7 cellular contexts compared by ENCODE assay signal in the genomic region with DNA sequence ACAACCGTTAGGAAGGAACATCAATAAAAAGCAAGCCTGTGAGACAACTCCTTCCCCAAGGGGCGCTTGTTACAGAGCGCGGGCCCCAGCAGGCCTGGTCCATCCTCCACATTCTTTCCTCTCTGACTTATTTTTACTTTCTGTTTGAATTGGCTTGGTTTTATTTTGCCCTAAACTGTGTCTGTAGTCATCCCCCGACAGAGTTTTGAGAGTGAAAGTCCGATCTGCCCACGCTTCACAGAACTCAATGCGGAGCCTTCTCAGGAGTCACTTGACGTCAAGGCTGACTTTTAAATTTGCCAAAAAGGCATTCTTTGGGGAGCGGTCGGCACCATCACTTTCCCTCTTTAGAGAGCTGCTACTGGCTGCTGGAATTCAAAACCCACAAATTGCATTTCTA.
DNase-seq lines count a peak whose midpoint lies in the region; ATAC-seq and TF ChIP-seq lines count a peak whose summit lies in the region.

No MANE protein-coding gene starts in this region.

- H3K27me3 ChIP-seq in foreskin keratinocyte = no peaks in the 10 kb centered on the region

- ATAC-seq in GM19351 (IDR thresholded peaks at IDR 0.05; ENCODE audit: unreplicated experiment) (peak; percentile 100), HG03196 (IDR thresholded peaks at IDR 0.05; ENCODE audit: unreplicated experiment) (peak; percentile 92), foreskin keratinocyte (peak; percentile 65)

- H3K27ac ChIP-seq in foreskin keratinocyte = peak overlapping the region; percentile 73

- TF ChIP-seq CTCF in foreskin keratinocyte (conservative IDR thresholded peaks at IDR 0.05) = peak; percentile 36

- peak; percentile 46 for DNase-seq in activated T-cell treated with anti-CD3 and anti-CD28 coated beads, Interleukin-2, amount 50 U/mL, for 1 hour
- DNase-seq in foreskin keratinocyte = peak; percentile 58 to 66
- peak; percentile 58 to 73 for DNase-seq in stimulated activated CD4-positive, alpha-beta T cell treated with anti-CD3 and anti-CD28 coated beads, Interleukin-12 subunit alpha, Interleukin-12 subunit beta, amount 100 ng/mL, for 24 hours (ENCODE audit: low read depth in 2 of 2)
- DNase-seq in NCI-H82 treated with DMSO at 0.1 percent for 48 hours (lab: John Stamatoyannopoulos, UW; ENCODE audit: unreplicated experiment) = no peak
- no peak for DNase-seq in D341Med (ENCODE audit: low spot score)

- peaks cover 12% of the 10 kb centered on the region for H3K4me1 ChIP-seq in foreskin keratinocyte

Comparison
In these comparisons a context has a peak if more than half of its experiments do, and no peak if none do; other contexts are left out.
1. DNase-seq: peak in activated T-cell treated with anti-CD3 and anti-CD28 coated beads, Interleukin-2, amount 50 U/mL, for 1 hour (single experiment), foreskin keratinocyte (2 of 2) and stimulated activated CD4-positive, alpha-beta T cell treated with anti-CD3 and anti-CD28 coated beads, Interleukin-12 subunit alpha, Interleukin-12 subunit beta, amount 100 ng/mL, for 24 hours (2 of 2); none in NCI-H82 treated with DMSO at 0.1 percent for 48 hours (single experiment) and D341Med (single experiment).
2. Peak in every context shown above with its lines, with median percentiles within 50 percentile points of each other: ATAC-seq.